In the genomic region with DNA sequence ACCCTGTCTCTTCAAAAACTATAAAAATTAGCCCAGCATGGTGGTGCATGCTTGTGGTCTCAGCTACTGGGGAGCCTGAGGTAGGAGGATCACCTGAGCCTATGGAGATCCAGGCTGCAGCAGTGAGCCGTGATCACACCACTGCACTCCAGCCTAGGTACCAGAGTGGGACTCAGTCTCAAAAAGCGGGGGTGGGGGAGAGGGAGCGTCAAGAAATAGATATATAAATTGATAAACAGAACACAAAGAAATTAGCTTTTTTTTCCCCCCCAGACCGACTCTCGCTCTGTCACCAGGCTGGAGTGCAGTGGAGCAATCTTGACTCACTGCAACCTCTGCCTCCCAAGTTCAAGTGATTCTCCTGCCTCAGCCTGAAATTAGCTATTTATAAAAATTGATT, we compare ENCODE assay signal across 21 cellular contexts.
"Had no signal": no experiment of that assay in that cellular context is flagged by ENCODE, and none has a peak within 500 bp of the region (broad histone marks: within the 10 kb centered on the region; RNA-seq: fewer than 3 reads in every experiment).

No MANE protein-coding gene starts in this region.

- H3K4me3 ChIP-seq: skin epidermis, upper lobe of left lung had no signal

- FAIRE-seq: endothelial cell of umbilical vein, keratinocyte had no signal

- DNase-seq: activated CD8-positive, alpha-beta T cell treated with anti-CD3 and anti-CD28 coated beads, Interleukin-2, amount 10 ng/mL, durations not matched to agents 7 days and 5 days; activated naive CD8-positive, alpha-beta T cell treated with anti-CD3 and anti-CD28 coated beads, Interleukin-2, amount 50 U/mL, for 24 hours; amygdala; caudate nucleus; hippocampal formation; left cardiac atrium; left ventricle myocardium superior; midbrain; naive thymus-derived CD4-positive, alpha-beta T cell; stimulated activated CD4-positive, alpha-beta T cell treated with anti-CD3 and anti-CD28 coated beads, Interleukin-4, amount 100 ng/mL, for 24 hours; stimulated activated naive CD8-positive, alpha-beta T cell treated with anti-CD3 and anti-CD28 coated beads, Interleukin-15, amount 100 ng/mL, for 72 hours; substantia nigra; T-helper 2 cell; upper lobe of left lung had no signal

- H3K9me3 Mint-ChIP-seq: activated naive CD4-positive, alpha-beta T cell treated with anti-CD3 and anti-CD28 coated beads, Interleukin-2, amount 50 U/mL, for 24 hours; activated naive CD8-positive, alpha-beta T cell treated with anti-CD3 and anti-CD28 coated beads, Interleukin-2, amount 50 U/mL, for 24 hours; activated T-helper 1 cell treated with anti-CD3 and anti-CD28 coated beads, Interleukin-12 subunit alpha, Interleukin-12 subunit beta, Interleukin-2, Interleukin-4 antibody, amounts not matched to agents 30 ng/mL and 10 ng/mL and 1 ng/mL, durations not matched to agents 14 hours and 24 hours and 36 hours; naive thymus-derived CD4-positive, alpha-beta T cell; stimulated activated effector memory CD8-positive, alpha-beta T cell treated with anti-CD3 and anti-CD28 coated beads, Interleukin-12 subunit alpha, Interleukin-12 subunit beta, amount 100 ng/mL, for 72 hours; stimulated activated naive CD8-positive, alpha-beta T cell treated with anti-CD3 and anti-CD28 coated beads, Interleukin-15, amount 100 ng/mL, for 72 hours had no signal

- H3K4me3 Mint-ChIP-seq: activated CD8-positive, alpha-beta T cell treated with anti-CD3 and anti-CD28 coated beads, Interleukin-2, amount 10 ng/mL, durations not matched to agents 7 days and 5 days; activated naive CD8-positive, alpha-beta T cell treated with anti-CD3 and anti-CD28 coated beads, Interleukin-2, amount 50 U/mL, for 24 hours; activated T-helper 1 cell treated with anti-CD3 and anti-CD28 coated beads, Interleukin-12 subunit alpha, Interleukin-12 subunit beta, Interleukin-2, Interleukin-4 antibody, amounts not matched to agents 30 ng/mL and 10 ng/mL and 1 ng/mL, durations not matched to agents 14 hours and 24 hours and 36 hours; stimulated activated effector memory CD8-positive, alpha-beta T cell treated with anti-CD3 and anti-CD28 coated beads, Interleukin-12 subunit alpha, Interleukin-12 subunit beta, amount 100 ng/mL, for 72 hours; stimulated activated naive CD8-positive, alpha-beta T cell treated with anti-CD3 and anti-CD28 coated beads, Interleukin-15, amount 100 ng/mL, for 72 hours had no signal

- H3K27me3 Mint-ChIP-seq: activated naive CD4-positive, alpha-beta T cell treated with anti-CD3 and anti-CD28 coated beads, Interleukin-2, amount 50 U/mL, for 24 hours; activated naive CD8-positive, alpha-beta T cell treated with anti-CD3 and anti-CD28 coated beads, Interleukin-2, amount 50 U/mL, for 24 hours; naive thymus-derived CD4-positive, alpha-beta T cell; stimulated activated naive CD8-positive, alpha-beta T cell treated with anti-CD3 and anti-CD28 coated beads, Interleukin-15, amount 100 ng/mL, for 72 hours had no signal

- ATAC-seq: activated CD8-positive, alpha-beta T cell treated with anti-CD3 and anti-CD28 coated beads, Interleukin-2, amount 10 ng/mL, durations not matched to agents 7 days and 5 days; activated naive CD8-positive, alpha-beta T cell treated with anti-CD3 and anti-CD28 coated beads, Interleukin-2, amount 50 U/mL, for 24 hours; left cardiac atrium; left ventricle myocardium superior; naive thymus-derived CD4-positive, alpha-beta T cell; sciatic nerve; stimulated activated effector memory CD8-positive, alpha-beta T cell treated with anti-CD3 and anti-CD28 coated beads, Interleukin-12 subunit alpha, Interleukin-12 subunit beta, amount 100 ng/mL, for 72 hours; stimulated activated naive CD8-positive, alpha-beta T cell treated with anti-CD3 and anti-CD28 coated beads, Interleukin-15, amount 100 ng/mL, for 72 hours had no signal

- H3K27ac ChIP-seq: skin epidermis, upper lobe of left lung had no signal

- H3K36me3 ChIP-seq: upper lobe of left lung had no signal

- H3K27ac Mint-ChIP-seq: activated CD8-positive, alpha-beta T cell treated with anti-CD3 and anti-CD28 coated beads, Interleukin-2, amount 10 ng/mL, durations not matched to agents 7 days and 5 days; activated naive CD8-positive, alpha-beta T cell treated with anti-CD3 and anti-CD28 coated beads, Interleukin-2, amount 50 U/mL, for 24 hours; activated T-helper 1 cell treated with anti-CD3 and anti-CD28 coated beads, Interleukin-12 subunit alpha, Interleukin-12 subunit beta, Interleukin-2, Interleukin-4 antibody, amounts not matched to agents 30 ng/mL and 10 ng/mL and 1 ng/mL, durations not matched to agents 14 hours and 24 hours and 36 hours; stimulated activated effector memory CD8-positive, alpha-beta T cell treated with anti-CD3 and anti-CD28 coated beads, Interleukin-12 subunit alpha, Interleukin-12 subunit beta, amount 100 ng/mL, for 72 hours had no signal

- H3K27me3 ChIP-seq: upper lobe of left lung had no signal

- H3K9me3 ChIP-seq: upper lobe of left lung had no signal
